In the genomic region with DNA sequence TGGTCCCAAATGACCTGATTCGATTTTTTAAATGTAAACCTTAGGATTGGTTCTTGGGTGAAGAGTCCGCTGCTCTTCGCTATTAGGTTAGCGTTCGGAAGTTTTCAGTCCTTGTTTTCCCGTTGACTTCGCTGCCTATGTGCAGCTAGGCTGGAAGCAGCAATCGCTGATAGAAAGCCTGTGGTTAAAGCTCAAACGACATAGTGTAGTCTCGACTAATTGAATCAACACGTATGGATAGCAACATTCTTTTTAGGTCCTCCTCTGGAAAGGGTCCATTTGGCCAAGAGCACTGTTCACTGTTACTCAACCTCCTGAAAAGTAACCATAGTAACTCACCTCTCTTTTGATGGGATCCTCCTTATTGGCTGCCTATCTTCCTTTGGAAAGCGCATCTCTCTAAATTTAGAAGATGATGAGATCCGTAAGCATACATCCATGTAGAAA, we compare ENCODE assay signal across 9 cellular contexts.
DNase-seq lines count a peak whose midpoint lies in the region; ATAC-seq, FAIRE-seq and TF ChIP-seq lines count a peak whose summit lies in the region.
"Had no signal": no experiment of that assay in that cellular context is flagged by ENCODE, and none has a peak within 500 bp of the region (broad histone marks: within the 10 kb centered on the region; RNA-seq: fewer than 3 reads in every experiment).

No MANE protein-coding gene starts in this region.

- H3K27me3 ChIP-seq in mesenchymal stem cell (ENCODE audit: control insufficient read depth in 1 of 2, insufficient read depth in 1 of 2, low read length in 2 of 2) = peaks cover 34 to 86% of the 10 kb centered on the region in 2 experiments

- H2BK120ac ChIP-seq in mesenchymal stem cell (ENCODE audit: low read depth, low read length) = no peak overlapping the region

- peak overlapping the region; percentile 61 for H3K4me2 ChIP-seq in A549
- H3K4me2 ChIP-seq in mesenchymal stem cell (ENCODE audit: low read length, poor library complexity, severe bottlenecking) = peak overlapping the region; percentile 92

- FAIRE-seq in A549 (lab: Jason Lieb, UNC) = no peak
- FAIRE-seq: bronchial epithelial cell had no signal

- no peak for TF ChIP-seq POLR2A in A549 (IDR thresholded peaks at IDR 0.05; ENCODE audit: low read length)

- H3K79me1 ChIP-seq in mesenchymal stem cell (replicated peaks; ENCODE audit: low read length, poor library complexity, severe bottlenecking) = no peaks in the 10 kb centered on the region

- no peak overlapping the region for H3K14ac ChIP-seq in mesenchymal stem cell (ENCODE audit: low read length in 2 of 2)

- no peak overlapping the region for H3K18ac ChIP-seq in mesenchymal stem cell (ENCODE audit: low read depth in 1 of 2, low read length in 2 of 2)

- H4K91ac ChIP-seq in mesenchymal stem cell (ENCODE audit: low read length) = no peak overlapping the region

- no peaks in the 10 kb centered on the region for H3K9me3 ChIP-seq in A549
- no peaks in the 10 kb centered on the region for H3K9me3 ChIP-seq in mesenchymal stem cell (ENCODE audit: control insufficient read depth, low read length)

- DNase-seq in A549 (ENCODE audit: low read depth in 1 of 2, low spot score in 1 of 2) (no peak), mesenchymal stem cell (no peak), epidermal melanocyte (ENCODE audit: insufficient read length, low spot score) (no peak)
- DNase-seq in activated CD4-positive, CD25-positive, alpha-beta regulatory T cell (lab: John Stamatoyannopoulos, UW) = no peak
- DNase-seq in central memory CD4-positive, alpha-beta T cell = no peak

- WGBS in A549 (ENCODE audit: missing lambda C conversion rate) = 25% methylated on average over 13 of the region's 13 CpGs
- 35% methylated on average over 13 of the region's 13 CpGs for WGBS in mesenchymal stem cell

- TF ChIP-seq RAD21 in A549 (conservative IDR thresholded peaks at IDR 0.05 in 1 of 2, IDR thresholded peaks at IDR 0.05 in 1 of 2) = no peak

- no peak for TF ChIP-seq EP300 in A549 (IDR thresholded peaks at IDR 0.05)

- H3K4ac ChIP-seq in mesenchymal stem cell (ENCODE audit: low read depth in 1 of 2, low read length in 2 of 2) = no peak overlapping the region

- no peak overlapping the region for H2AFZ ChIP-seq in mesenchymal stem cell (ENCODE audit: low read depth, low read length)

- CTCF ChIA-PET in A549 (lab: Yijun Ruan, JAX) = interaction anchor here (1.1 to 3.4 kb wide), 4 partner anchors 8 to 99 kb away, joined by 3 to 19 read pairs (median 4); no protein-coding TSS in a partner anchor

- no peak overlapping the region for H4K8ac ChIP-seq in mesenchymal stem cell (ENCODE audit: low read length)

- no peak for TF ChIP-seq CTCF in A549 (IDR thresholded peaks at IDR 0.05)
- TF ChIP-seq CTCF in GM12875 (IDR thresholded peaks at IDR 0.05; ENCODE audit: borderline replicate concordance, insufficient read depth, low read depth, low read length) = no peak

- H3K4me1 ChIP-seq in A549 (no peaks in the 10 kb centered on the region), mesenchymal stem cell (ENCODE audit: control insufficient read depth, insufficient read depth, low read depth, low read length) (peaks cover 9% of the 10 kb centered on the region)

- no peak for ATAC-seq in A549
- no peak for ATAC-seq in HG03457 (IDR thresholded peaks at IDR 0.05; ENCODE audit: unreplicated experiment)

- POLR2A ChIA-PET in A549 (lab: Yijun Ruan, JAX) = no interaction called here

- H2BK12ac ChIP-seq in mesenchymal stem cell (ENCODE audit: low read length in 2 of 2) = no peak overlapping the region

- H3K23ac ChIP-seq in mesenchymal stem cell (ENCODE audit: low read length in 2 of 2) = no peak overlapping the region

- H2BK15ac ChIP-seq in mesenchymal stem cell (ENCODE audit: low read depth, poor library complexity, severe bottlenecking) = no peak overlapping the region

- no peak overlapping the region for H3K27ac ChIP-seq in A549
- peak overlapping the region; percentile 35 for H3K27ac ChIP-seq in angular gyrus (ENCODE audit: low read depth, low read length)
- H3K27ac ChIP-seq in mesenchymal stem cell (ENCODE audit: low read length, poor library complexity, severe bottlenecking) = no peak overlapping the region

- H3K36me3 ChIP-seq in mesenchymal stem cell (ENCODE audit: control insufficient read depth in 1 of 2, insufficient read depth in 2 of 2, low read depth in 1 of 2, low read length in 2 of 2) = no peaks in the 10 kb centered on the region

- H3K4me3 ChIP-seq in A549 (peak overlapping the region; percentile 10; the same call in 1 of the 3 replicates), GM12875 (ENCODE audit: low read depth, low read length) (peak overlapping the region; percentile 35), mesenchymal stem cell (ENCODE audit: insufficient read depth in 1 of 2, low read depth in 1 of 2, low read length in 2 of 2) (peak overlapping the region; percentile 53 to 75)

- peak overlapping the region; percentile 35 for H3K9ac ChIP-seq in mesenchymal stem cell (ENCODE audit: low read length)

- H2BK5ac ChIP-seq in mesenchymal stem cell (ENCODE audit: low read depth, low read length, poor library complexity, severe bottlenecking) = no peak overlapping the region

- no peak overlapping the region for H2AK5ac ChIP-seq in mesenchymal stem cell (ENCODE audit: low read length, severe bottlenecking)

TF ChIP-seq in A549, 52 proteins besides CTCF, POLR2A, EP300 and RAD21:
- no peak for TF ChIP-seq NPAS2 (CRISPR knock-in tag; IDR thresholded peaks at IDR 0.05; ENCODE audit: borderline replicate concordance)
- no peak for TF ChIP-seq FOXS1 (CRISPR knock-in tag; IDR thresholded peaks at IDR 0.05)
- no peak for TF ChIP-seq FOSL2 (IDR thresholded peaks at IDR 0.05)
- TF ChIP-seq FOSL2 (CRISPR knock-in tag; IDR thresholded peaks at IDR 0.05) = no peak
- TF ChIP-seq ZNF302 (CRISPR knock-in tag; IDR thresholded peaks at IDR 0.05) = no peak
- no peak for TF ChIP-seq KDM1A (IDR thresholded peaks at IDR 0.05; ENCODE audit: low read depth)
- no peak for TF ChIP-seq KDM5A (IDR thresholded peaks at IDR 0.05)
- no peak for TF ChIP-seq JUN (IDR thresholded peaks at IDR 0.05)
- TF ChIP-seq, protein P1, sequence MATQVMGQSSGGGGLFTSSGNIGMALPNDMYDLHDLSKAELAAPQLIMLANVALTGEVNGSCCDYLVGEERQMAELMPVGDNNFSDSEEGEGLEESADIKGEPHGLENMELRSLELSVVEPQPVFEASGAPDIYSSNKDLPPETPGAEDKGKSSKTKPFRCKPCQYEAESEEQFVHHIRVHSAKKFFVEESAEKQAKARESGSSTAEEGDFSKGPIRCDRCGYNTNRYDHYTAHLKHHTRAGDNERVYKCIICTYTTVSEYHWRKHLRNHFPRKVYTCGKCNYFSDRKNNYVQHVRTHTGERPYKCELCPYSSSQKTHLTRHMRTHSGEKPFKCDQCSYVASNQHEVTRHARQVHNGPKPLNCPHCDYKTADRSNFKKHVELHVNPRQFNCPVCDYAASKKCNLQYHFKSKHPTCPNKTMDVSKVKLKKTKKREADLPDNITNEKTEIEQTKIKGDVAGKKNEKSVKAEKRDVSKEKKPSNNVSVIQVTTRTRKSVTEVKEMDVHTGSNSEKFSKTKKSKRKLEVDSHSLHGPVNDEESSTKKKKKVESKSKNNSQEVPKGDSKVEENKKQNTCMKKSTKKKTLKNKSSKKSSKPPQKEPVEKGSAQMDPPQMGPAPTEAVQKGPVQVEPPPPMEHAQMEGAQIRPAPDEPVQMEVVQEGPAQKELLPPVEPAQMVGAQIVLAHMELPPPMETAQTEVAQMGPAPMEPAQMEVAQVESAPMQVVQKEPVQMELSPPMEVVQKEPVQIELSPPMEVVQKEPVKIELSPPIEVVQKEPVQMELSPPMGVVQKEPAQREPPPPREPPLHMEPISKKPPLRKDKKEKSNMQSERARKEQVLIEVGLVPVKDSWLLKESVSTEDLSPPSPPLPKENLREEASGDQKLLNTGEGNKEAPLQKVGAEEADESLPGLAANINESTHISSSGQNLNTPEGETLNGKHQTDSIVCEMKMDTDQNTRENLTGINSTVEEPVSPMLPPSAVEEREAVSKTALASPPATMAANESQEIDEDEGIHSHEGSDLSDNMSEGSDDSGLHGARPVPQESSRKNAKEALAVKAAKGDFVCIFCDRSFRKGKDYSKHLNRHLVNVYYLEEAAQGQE (IDR thresholded peaks at IDR 0.05) = no peak
- TF ChIP-seq, protein P2, sequence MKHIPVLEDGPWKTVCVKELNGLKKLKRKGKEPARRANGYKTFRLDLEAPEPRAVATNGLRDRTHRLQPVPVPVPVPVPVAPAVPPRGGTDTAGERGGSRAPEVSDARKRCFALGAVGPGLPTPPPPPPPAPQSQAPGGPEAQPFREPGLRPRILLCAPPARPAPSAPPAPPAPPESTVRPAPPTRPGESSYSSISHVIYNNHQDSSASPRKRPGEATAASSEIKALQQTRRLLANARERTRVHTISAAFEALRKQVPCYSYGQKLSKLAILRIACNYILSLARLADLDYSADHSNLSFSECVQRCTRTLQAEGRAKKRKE (CRISPR knock-in tag; IDR thresholded peaks at IDR 0.05; ENCODE audit: low read depth) = no peak
- no peak for TF ChIP-seq ZFP36 (IDR thresholded peaks at IDR 0.05; ENCODE audit: borderline replicate concordance, partially characterized antibody)
- no peak; the same call in 1 of the 2 replicates for TF ChIP-seq CBX8 (IDR thresholded peaks at IDR 0.05)

Comparison
In these comparisons a context has a peak if more than half of its experiments do, and no peak if none do; other contexts are left out.
1. H3K4me3 ChIP-seq: peak in every context shown above with its lines; median percentile 64 in mesenchymal stem cell; 35 in GM12875; 10 in A549.